ENCODE assay signal across 2 cellular contexts in the genomic region with DNA sequence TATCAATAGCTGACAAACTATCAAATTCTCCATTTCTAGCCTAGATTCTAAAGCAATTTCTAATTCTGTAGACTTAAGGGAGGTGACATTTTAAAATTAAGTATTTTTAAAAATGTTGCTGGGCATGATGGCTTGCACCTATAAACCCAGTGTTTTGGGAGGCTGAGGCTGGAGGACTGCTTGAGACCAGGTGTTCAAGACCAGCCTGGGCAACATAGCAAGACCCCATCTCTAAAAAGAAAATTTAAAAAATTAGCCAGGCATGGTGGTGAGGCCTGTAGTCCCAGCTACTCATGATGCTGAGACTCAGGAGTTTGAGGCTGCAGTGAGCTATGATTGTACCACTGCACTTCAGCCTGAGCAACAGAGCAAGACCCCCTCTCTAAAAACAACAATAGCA.
TF ChIP-seq lines count a peak whose summit lies in the region.

No MANE protein-coding gene starts in this region.

TF ChIP-seq in HepG2, 621 proteins besides CTCF, POLR2A, EP300 and RAD21:
- TF ChIP-seq SYNCRIP (IDR thresholded peaks at IDR 0.05; ENCODE audit: insufficient read depth, low read depth, low read length), result no peak
- TF ChIP-seq, protein P1, sequence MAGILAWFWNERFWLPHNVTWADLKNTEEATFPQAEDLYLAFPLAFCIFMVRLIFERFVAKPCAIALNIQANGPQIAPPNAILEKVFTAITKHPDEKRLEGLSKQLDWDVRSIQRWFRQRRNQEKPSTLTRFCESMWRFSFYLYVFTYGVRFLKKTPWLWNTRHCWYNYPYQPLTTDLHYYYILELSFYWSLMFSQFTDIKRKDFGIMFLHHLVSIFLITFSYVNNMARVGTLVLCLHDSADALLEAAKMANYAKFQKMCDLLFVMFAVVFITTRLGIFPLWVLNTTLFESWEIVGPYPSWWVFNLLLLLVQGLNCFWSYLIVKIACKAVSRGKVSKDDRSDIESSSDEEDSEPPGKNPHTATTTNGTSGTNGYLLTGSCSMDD (CRISPR knock-in tag; IDR thresholded peaks at IDR 0.05), result no peak
- peak; percentile 56 for TF ChIP-seq ZNF121 (CRISPR knock-in tag; IDR thresholded peaks at IDR 0.05)
- TF ChIP-seq ZNF33B (CRISPR knock-in tag; IDR thresholded peaks at IDR 0.05), result no peak
- no peak for TF ChIP-seq ZNF607 (CRISPR knock-in tag; IDR thresholded peaks at IDR 0.05; ENCODE audit: borderline replicate concordance)
- TF ChIP-seq CEBPB (IDR thresholded peaks at IDR 0.05; ENCODE audit: borderline replicate concordance, low read depth, low read length), result no peak
- TF ChIP-seq U2AF2 (IDR thresholded peaks at IDR 0.05; ENCODE audit: low read depth, low read length), result no peak

TF ChIP-seq in WTC11, 78 proteins besides CTCF, POLR2A, EP300 and RAD21:
- TF ChIP-seq, protein P2, sequence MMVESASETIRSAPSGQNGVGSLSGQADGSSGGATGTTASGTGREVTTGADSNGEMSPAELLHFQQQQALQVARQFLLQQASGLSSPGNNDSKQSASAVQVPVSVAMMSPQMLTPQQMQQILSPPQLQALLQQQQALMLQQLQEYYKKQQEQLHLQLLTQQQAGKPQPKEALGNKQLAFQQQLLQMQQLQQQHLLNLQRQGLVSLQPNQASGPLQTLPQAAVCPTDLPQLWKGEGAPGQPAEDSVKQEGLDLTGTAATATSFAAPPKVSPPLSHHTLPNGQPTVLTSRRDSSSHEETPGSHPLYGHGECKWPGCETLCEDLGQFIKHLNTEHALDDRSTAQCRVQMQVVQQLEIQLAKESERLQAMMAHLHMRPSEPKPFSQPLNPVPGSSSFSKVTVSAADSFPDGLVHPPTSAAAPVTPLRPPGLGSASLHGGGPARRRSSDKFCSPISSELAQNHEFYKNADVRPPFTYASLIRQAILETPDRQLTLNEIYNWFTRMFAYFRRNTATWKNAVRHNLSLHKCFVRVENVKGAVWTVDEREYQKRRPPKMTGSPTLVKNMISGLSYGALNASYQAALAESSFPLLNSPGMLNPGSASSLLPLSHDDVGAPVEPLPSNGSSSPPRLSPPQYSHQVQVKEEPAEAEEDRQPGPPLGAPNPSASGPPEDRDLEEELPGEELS (CRISPR knock-in tag; IDR thresholded peaks at IDR 0.05), result no peak
- peak; percentile 66; the same call in 1 of the 2 replicates for TF ChIP-seq ZNF121 (CRISPR knock-in tag; IDR thresholded peaks at IDR 0.05)
